In the genomic region with DNA sequence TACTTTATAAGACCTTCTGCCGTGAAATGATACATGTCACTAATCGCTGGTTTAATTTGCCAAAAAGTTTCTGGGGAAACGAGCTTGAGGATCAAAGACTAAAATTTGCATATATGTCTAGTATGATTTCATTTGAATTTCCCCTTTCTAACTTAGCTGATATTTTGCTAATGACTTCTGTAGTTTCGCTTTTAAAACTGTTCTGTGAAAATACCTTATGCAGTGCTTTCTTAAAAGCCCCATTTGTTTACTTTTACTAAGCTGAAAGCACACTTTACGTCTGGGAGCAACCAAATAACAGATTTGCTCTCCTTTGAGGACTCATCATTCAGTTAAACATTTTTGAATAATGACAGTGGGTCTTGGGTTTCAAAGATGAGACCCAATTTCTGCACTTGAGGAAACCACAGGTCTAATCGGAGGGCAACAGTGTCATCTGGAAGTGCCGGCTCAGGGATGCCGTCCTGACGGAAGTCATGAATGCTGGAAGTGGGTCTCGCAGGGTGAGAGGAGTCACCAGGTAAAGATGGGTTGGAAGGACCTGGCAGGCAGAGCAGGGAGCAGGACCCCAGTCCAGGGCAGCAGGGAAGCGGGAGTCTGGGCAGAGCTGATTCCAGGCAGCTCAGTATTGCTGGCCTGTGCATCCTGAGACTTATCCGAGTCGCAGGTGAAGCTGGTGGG, we compare ENCODE assay signal across 10 cellular contexts.
DNase-seq lines count a peak whose midpoint lies in the region; ATAC-seq and TF ChIP-seq lines count a peak whose summit lies in the region.
"Had no signal": no experiment of that assay in that cellular context is flagged by ENCODE, and none has a peak within 500 bp of the region (broad histone marks: within the 10 kb centered on the region; RNA-seq: fewer than 3 reads in every experiment).

No MANE protein-coding gene starts in this region.

- no peak for TF ChIP-seq CTCF in GM13977 (IDR thresholded peaks at IDR 0.05; ENCODE audit: extremely low read depth, insufficient read depth, missing control alignments)
- no peak for TF ChIP-seq CTCF in Loucy (conservative IDR thresholded peaks at IDR 0.05; ENCODE audit: low read length)

- H3K9me2 ChIP-seq in Loucy (replicated peaks; ENCODE audit: low read depth, low read length) = no peaks in the 10 kb centered on the region

- peak overlapping the region; percentile 24 for H3K4me2 ChIP-seq in Loucy (ENCODE audit: low read depth, low read length, poor library complexity, severe bottlenecking)

- H3K4me3 ChIP-seq in Loucy (ENCODE audit: low read length, poor library complexity, severe bottlenecking) = no peak overlapping the region
- peak overlapping the region in 1 of 2 donors; percentile 12 for H3K4me3 ChIP-seq in muscle layer of duodenum (ENCODE audit: low read depth in 1 of 2, low read length in 2 of 2)
- H3K4me3 ChIP-seq: sigmoid colon had no signal

- H3K36me3 ChIP-seq in Loucy (ENCODE audit: insufficient read depth, low read length) (no peaks in the 10 kb centered on the region), muscle layer of duodenum (ENCODE audit: control insufficient read depth in 1 of 2, insufficient read depth in 2 of 2, low read length in 2 of 2) (no peaks in the 10 kb centered on the region)
- H3K36me3 ChIP-seq: sigmoid colon had no signal

- no peaks in the 10 kb centered on the region for H3K27me3 ChIP-seq in Loucy (ENCODE audit: insufficient read depth, low read length, poor library complexity, severe bottlenecking)
- no peaks in the 10 kb centered on the region for H3K27me3 ChIP-seq in muscle layer of duodenum (ENCODE audit: low read depth, low read length)
- H3K27me3 ChIP-seq: sigmoid colon had no signal

- ATAC-seq in GM21515 (IDR thresholded peaks at IDR 0.05; ENCODE audit: unreplicated experiment) (peak; percentile 33), GM19452 (IDR thresholded peaks at IDR 0.05; ENCODE audit: unreplicated experiment) (no peak)

- H2AFZ ChIP-seq in Loucy (ENCODE audit: low read length) = no peak overlapping the region

- no peaks in the 10 kb centered on the region for H3K9me3 ChIP-seq in Loucy (ENCODE audit: insufficient read depth, low read depth, low read length)
- no peaks in the 10 kb centered on the region for H3K9me3 ChIP-seq in muscle layer of duodenum (ENCODE audit: control insufficient read depth in 1 of 2, low read length in 2 of 2)
- H3K9me3 ChIP-seq: sigmoid colon had no signal

- in situ Hi-C loops in GM13977 (cut with MboI; ENCODE audit: low pct_unique_long_range_greater_than_20kb, low sequenced_read_pairs, unreplicated experiment) = no loop called here

- DNase-seq in GM13977 (ENCODE audit: low spot score) = peak; percentile 52
- no peak for DNase-seq in NCI-H1105 (lab: John Stamatoyannopoulos, UW)
- DNase-seq in hepatic stellate cell (ENCODE audit: low spot score) = no peak
- no peak for DNase-seq in NCI-H146 (lab: John Stamatoyannopoulos, UW)
- DNase-seq: NCI-H1694, sigmoid colon had no signal

- H3K79me2 ChIP-seq in Loucy (ENCODE audit: insufficient read depth, low read length) = peaks cover 97% of the 10 kb centered on the region

- H4K20me1 ChIP-seq in Loucy (ENCODE audit: insufficient read depth, low read length, poor library complexity, severe bottlenecking) = no peaks in the 10 kb centered on the region

- peak overlapping the region; percentile 37 for H3K27ac ChIP-seq in muscle layer of duodenum (ENCODE audit: low read length)

- H3K4me1 ChIP-seq in Loucy (ENCODE audit: insufficient read depth, low read length, poor library complexity, severe bottlenecking) (peaks cover 79% of the 10 kb centered on the region), muscle layer of duodenum (ENCODE audit: control insufficient read depth in 1 of 2, insufficient read depth in 2 of 2, low read length in 2 of 2) (peaks cover 25% of the 10 kb centered on the region in 2 donors)

- H3K9ac ChIP-seq in Loucy (ENCODE audit: low read depth, low read length, poor library complexity, severe bottlenecking) = peak overlapping the region; percentile 31

- H3F3A ChIP-seq in Loucy (ENCODE audit: low read depth) = peaks cover 6% of the 10 kb centered on the region; the same call in 1 of the 2 replicates
